Comparison of ENCODE assay signal across 8 cellular contexts in genomic region chr9:69223605-69224004, GRCh38. TPM values are rescaled to one million over a fixed set of nuclear protein-coding genes. Genes with fewer than 3 reads are reported as not detected.
DNase-seq lines count a peak whose midpoint lies in the region; TF ChIP-seq lines count a peak whose summit lies in the region.

No MANE protein-coding gene starts in this region.

- peaks cover 4% of the 10 kb centered on the region for H3K4me1 ChIP-seq in SJSA1 (replicated peaks)

- no peaks in the 10 kb centered on the region for H3K27me3 ChIP-seq in SJSA1 (replicated peaks)

- H3K4me3 ChIP-seq in HFF-Myc (replicated peaks; ENCODE audit: low read depth, low read length), result no peak overlapping the region
- H3K4me3 ChIP-seq in SJSA1, result no peak overlapping the region
- no peak overlapping the region for H3K4me3 ChIP-seq in fibroblast of pulmonary artery (replicated peaks; ENCODE audit: low read depth, low read length)

- peak; percentile 78 for TF ChIP-seq CTCF in HFF-Myc (IDR thresholded peaks at IDR 0.05; ENCODE audit: low read depth, low read length, missing control alignments)
- peak; percentile 89 for TF ChIP-seq CTCF in fibroblast of pulmonary artery (IDR thresholded peaks at IDR 0.05; ENCODE audit: low read length, missing control alignments)
- peak; percentile 74 for TF ChIP-seq CTCF in osteocyte (IDR thresholded peaks at IDR 0.05)

- H3K4me3 Mint-ChIP-seq in osteocyte (ENCODE audit: unreplicated experiment), result no peak overlapping the region

- peaks cover 25% of the 10 kb centered on the region for H3K36me3 ChIP-seq in SJSA1

- H3K9me3 ChIP-seq in SJSA1 (replicated peaks), result no peaks in the 10 kb centered on the region

- no peaks in the 10 kb centered on the region for H3K9me3 Mint-ChIP-seq in osteocyte (ENCODE audit: unreplicated experiment)

- in situ Hi-C loops in Caki2 (cut with HindIII; ENCODE audit: low pct_unique_long_range_greater_than_20kb, low sequenced_read_pairs), result no loop called here

- no peak overlapping the region for H3K27ac ChIP-seq in SJSA1

- DNase-seq in Caki2 (ENCODE audit: low read depth), result peak; percentile 27
- DNase-seq in HFF-Myc (ENCODE audit: extremely low read depth, low read depth), result peak; percentile 44
- peak; percentile 34 to 56 for DNase-seq in SJSA1 (ENCODE audit: low read depth in 1 of 2, low spot score in 2 of 2)
- peak; percentile 80 for DNase-seq in fibroblast of pulmonary artery (ENCODE audit: low read depth)
- DNase-seq in osteocyte (ENCODE audit: extremely low spot score, unreplicated experiment), result no peak
- no peak for DNase-seq in effector CD8-positive, alpha-beta T cell (lab: John Stamatoyannopoulos, UW)
- no peak for DNase-seq in stimulated activated CD4-positive, alpha-beta T cell treated with anti-CD3 and anti-CD28 coated beads, Interleukin-12 subunit alpha, Interleukin-12 subunit beta, amount 100 ng/mL, for 4 hours
- no peak for DNase-seq in NOMO-1 treated with DMSO at 0.1 percent for 48 hours (lab: John Stamatoyannopoulos, UW; ENCODE audit: unreplicated experiment)

- H3K27me3 Mint-ChIP-seq in osteocyte (ENCODE audit: unreplicated experiment), result no peaks in the 10 kb centered on the region

- H3K36me3 Mint-ChIP-seq in osteocyte (ENCODE audit: unreplicated experiment), result peaks cover 18% of the 10 kb centered on the region

- H3K4me1 Mint-ChIP-seq in osteocyte (ENCODE audit: unreplicated experiment), result peaks cover 5% of the 10 kb centered on the region

- H3K27ac Mint-ChIP-seq in osteocyte (ENCODE audit: unreplicated experiment), result no peak overlapping the region

RNA-seq across cellular contexts. Expression of gene TJP2, which starts 49.5 kb away (rescaled TPM):
- 33.2 and 33.9 TPM in 2 replicates for total RNA-seq in Caki2 (2014; rRNA removed; shearing (Covaris generic); ENCODE audit: low replicate concordance)
- 15.0 and 25.8 TPM in 2 replicates for total RNA-seq in SJSA1 (2014; rRNA removed; shearing (Covaris generic))
- 42.7 and 47.9 TPM in 2 replicates for total RNA-seq in osteocyte

Comparison
In these comparisons a context has a peak if more than half of its experiments do, and no peak if none do; other contexts are left out.
1. DNase-seq: peak in Caki2 (single experiment), HFF-Myc (single experiment), SJSA1 (2 of 2) and fibroblast of pulmonary artery (single experiment); none in osteocyte (single experiment), effector CD8-positive, alpha-beta T cell (single experiment), stimulated activated CD4-positive, alpha-beta T cell treated with anti-CD3 and anti-CD28 coated beads, Interleukin-12 subunit alpha, Interleukin-12 subunit beta, amount 100 ng/mL, for 4 hours (single experiment) and NOMO-1 treated with DMSO at 0.1 percent for 48 hours (single experiment).
2. Peak in every context shown above with its lines, with median percentiles within 50 percentile points of each other: CTCF ChIP-seq.